ENCODE assay signal across 17 cellular contexts in genomic region chr11:132234878-132235277, GRCh38.
A peak's percentile ranks its signal among the peaks of the same experiment; 100 is the strongest.
DNase-seq lines count a peak whose midpoint lies in the region; ATAC-seq, FAIRE-seq and TF ChIP-seq lines count a peak whose summit lies in the region.
"Had no signal": no experiment of that assay in that cellular context is flagged by ENCODE, and none has a peak within 500 bp of the region (broad histone marks: within the 10 kb centered on the region; RNA-seq: fewer than 3 reads in every experiment).

No MANE protein-coding gene starts in this region.

- H3K4me3 Mint-ChIP-seq in activated CD8-positive, alpha-beta memory T cell treated with anti-CD3 and anti-CD28 coated beads, Interleukin-2, amount 10 ng/mL, durations not matched to agents 7 days and 5 days, result no peak overlapping the region
- H3K4me3 Mint-ChIP-seq: activated CD8-positive, alpha-beta T cell treated with anti-CD3 and anti-CD28 coated beads for 36 hours; activated T-helper 17 cell treated with anti-CD3 and anti-CD28 coated beads, Interleukin-2, amount 50 U/mL, for 72 hours; stimulated activated memory B cell treated with anti-CD40 and anti-IgM and Interleukin-4, amounts not matched to agents 10 μg/mL and 1 μg/mL and 100 μg/mL, for 72 hours had no signal

- no peak overlapping the region for H3K27ac Mint-ChIP-seq in activated CD8-positive, alpha-beta memory T cell treated with anti-CD3 and anti-CD28 coated beads, Interleukin-2, amount 10 ng/mL, durations not matched to agents 7 days and 5 days
- H3K27ac Mint-ChIP-seq: activated CD8-positive, alpha-beta T cell treated with anti-CD3 and anti-CD28 coated beads for 36 hours; activated T-helper 17 cell treated with anti-CD3 and anti-CD28 coated beads, Interleukin-2, amount 50 U/mL, for 72 hours; stimulated activated memory B cell treated with anti-CD40 and anti-IgM and Interleukin-4, amounts not matched to agents 10 μg/mL and 1 μg/mL and 100 μg/mL, for 72 hours had no signal

- no peak overlapping the region for H3K4me3 ChIP-seq in AG09309 (ENCODE audit: control insufficient read depth, low read depth, low read length)
- no peak overlapping the region for H3K4me3 ChIP-seq in HFF-Myc (replicated peaks; ENCODE audit: low read depth, low read length)
- no peak overlapping the region for H3K4me3 ChIP-seq in bronchial epithelial cell (ENCODE audit: low read depth, low read length)
- no peak overlapping the region for H3K4me3 ChIP-seq in testis
- H3K4me3 ChIP-seq: BLaER1 treated with 17β-estradiol and CSF1 and Interleukin-3, amounts not matched to agents 10 nM and 100 nM; K562; upper lobe of right lung had no signal

- H3K9me3 ChIP-seq in testis, result no peaks in the 10 kb centered on the region
- H3K9me3 ChIP-seq: BLaER1 treated with 17β-estradiol and CSF1 and Interleukin-3, amounts not matched to agents 10 nM and 100 nM; upper lobe of right lung had no signal

- no peaks in the 10 kb centered on the region for H3K27me3 ChIP-seq in bronchial epithelial cell (ENCODE audit: control insufficient read depth, insufficient read depth, low read length)
- H3K27me3 ChIP-seq in testis, result no peaks in the 10 kb centered on the region
- H3K27me3 ChIP-seq: BLaER1 treated with 17β-estradiol and CSF1 and Interleukin-3, amounts not matched to agents 10 nM and 100 nM; upper lobe of right lung had no signal

- DNase-seq in AG09309 (ENCODE audit: low read depth), result peak; percentile 29
- DNase-seq in HFF-Myc (ENCODE audit: extremely low read depth, low read depth), result peak; percentile 35
- DNase-seq in bronchial epithelial cell (ENCODE audit: low read depth), result peak; percentile 44
- DNase-seq in kidney tubule cell (ENCODE audit: low spot score), result peak; percentile 32
- no peak for DNase-seq in activated CD4-positive, alpha-beta T cell treated with anti-CD3 and anti-CD28 coated beads, Interleukin-2, amount 50 U/mL, for 1 hour
- DNase-seq in activated CD8-positive, alpha-beta memory T cell treated with anti-CD3 and anti-CD28 coated beads, Interleukin-2, amount 10 ng/mL, durations not matched to agents 7 days and 5 days, result no peak
- DNase-seq in testis, result no peak
- DNase-seq: activated CD8-positive, alpha-beta T cell treated with anti-CD3 and anti-CD28 coated beads for 36 hours; dermis blood vessel endothelial cell; NCI-H446; upper lobe of right lung had no signal

- CTCF ChIA-PET in activated CD8-positive, alpha-beta memory T cell treated with anti-CD3 and anti-CD28 coated beads, Interleukin-2, amount 10 ng/mL, durations not matched to agents 7 days and 5 days (lab: Charles Lee), result no interaction called here

- TF ChIP-seq POLR2A in testis (IDR thresholded peaks at IDR 0.05), result no peak

- intact Hi-C loops in testis (cut with DNase I; ENCODE audit: low total_unique reads), result no loop called here

- no peak overlapping the region for H3K27ac ChIP-seq in testis
- H3K27ac ChIP-seq: BLaER1 treated with 17β-estradiol and CSF1 and Interleukin-3, amounts not matched to agents 10 nM and 100 nM; upper lobe of right lung had no signal

- H3K27me3 Mint-ChIP-seq in activated CD8-positive, alpha-beta memory T cell treated with anti-CD3 and anti-CD28 coated beads, Interleukin-2, amount 10 ng/mL, durations not matched to agents 7 days and 5 days, result no peaks in the 10 kb centered on the region
- H3K27me3 Mint-ChIP-seq: activated CD8-positive, alpha-beta T cell treated with anti-CD3 and anti-CD28 coated beads for 36 hours; stimulated activated memory B cell treated with anti-CD40 and anti-IgM and Interleukin-4, amounts not matched to agents 10 μg/mL and 1 μg/mL and 100 μg/mL, for 72 hours had no signal

- H3K9me3 Mint-ChIP-seq in activated CD8-positive, alpha-beta memory T cell treated with anti-CD3 and anti-CD28 coated beads, Interleukin-2, amount 10 ng/mL, durations not matched to agents 7 days and 5 days (ENCODE audit: low read depth), result peaks cover 5% of the 10 kb centered on the region
- H3K9me3 Mint-ChIP-seq: activated T-helper 17 cell treated with anti-CD3 and anti-CD28 coated beads, Interleukin-2, amount 50 U/mL, for 72 hours; stimulated activated memory B cell treated with anti-CD40 and anti-IgM and Interleukin-4, amounts not matched to agents 10 μg/mL and 1 μg/mL and 100 μg/mL, for 72 hours had no signal

- H3K4me1 Mint-ChIP-seq in activated CD8-positive, alpha-beta memory T cell treated with anti-CD3 and anti-CD28 coated beads, Interleukin-2, amount 10 ng/mL, durations not matched to agents 7 days and 5 days, result no peaks in the 10 kb centered on the region
- H3K4me1 Mint-ChIP-seq: activated T-helper 17 cell treated with anti-CD3 and anti-CD28 coated beads, Interleukin-2, amount 50 U/mL, for 72 hours; stimulated activated memory B cell treated with anti-CD40 and anti-IgM and Interleukin-4, amounts not matched to agents 10 μg/mL and 1 μg/mL and 100 μg/mL, for 72 hours had no signal

- peak; percentile 64 for FAIRE-seq in bronchial epithelial cell (lab: Jason Lieb, UNC)
- FAIRE-seq: K562 had no signal

- TF ChIP-seq CTCF in AG09309 (IDR thresholded peaks at IDR 0.05; ENCODE audit: control insufficient read depth, insufficient read depth, low read depth, low read length, missing control alignments) (no peak), HFF-Myc (IDR thresholded peaks at IDR 0.05; ENCODE audit: low read depth, low read length, missing control alignments) (no peak), bronchial epithelial cell (IDR thresholded peaks at IDR 0.05; ENCODE audit: insufficient read depth, low read length, severe bottlenecking) (no peak), testis (IDR thresholded peaks at IDR 0.05) (no peak)

- H3K36me3 ChIP-seq in bronchial epithelial cell (ENCODE audit: control insufficient read depth, insufficient read depth, low read length) (no peaks in the 10 kb centered on the region), testis (ENCODE audit: low read depth, missing control alignments) (no peaks in the 10 kb centered on the region)
- H3K36me3 ChIP-seq: BLaER1 treated with 17β-estradiol and CSF1 and Interleukin-3, amounts not matched to agents 10 nM and 100 nM; upper lobe of right lung had no signal

- WGBS in testis, 2 donors, result 86 to 88% methylated on average over 4 of the region's 4 CpGs

- H3K36me3 Mint-ChIP-seq in activated CD8-positive, alpha-beta memory T cell treated with anti-CD3 and anti-CD28 coated beads, Interleukin-2, amount 10 ng/mL, durations not matched to agents 7 days and 5 days, result no peaks in the 10 kb centered on the region
- H3K36me3 Mint-ChIP-seq: stimulated activated memory B cell treated with anti-CD40 and anti-IgM and Interleukin-4, amounts not matched to agents 10 μg/mL and 1 μg/mL and 100 μg/mL, for 72 hours had no signal

- H3K4me1 ChIP-seq in testis, result no peaks in the 10 kb centered on the region
- H3K4me1 ChIP-seq: BLaER1 treated with 17β-estradiol and CSF1 and Interleukin-3, amounts not matched to agents 10 nM and 100 nM; upper lobe of right lung had no signal

- ATAC-seq in activated CD8-positive, alpha-beta memory T cell treated with anti-CD3 and anti-CD28 coated beads, Interleukin-2, amount 10 ng/mL, durations not matched to agents 7 days and 5 days, result no peak
- ATAC-seq in HG03139 (IDR thresholded peaks at IDR 0.05; ENCODE audit: unreplicated experiment), result no peak
- ATAC-seq: activated CD8-positive, alpha-beta T cell treated with anti-CD3 and anti-CD28 coated beads for 36 hours; activated T-helper 17 cell treated with anti-CD3 and anti-CD28 coated beads, Interleukin-2, amount 50 U/mL, for 72 hours; HCT116; K562; stimulated activated memory B cell treated with anti-CD40 and anti-IgM and Interleukin-4, amounts not matched to agents 10 μg/mL and 1 μg/mL and 100 μg/mL, for 72 hours; upper lobe of right lung had no signal

Comparison
In these comparisons a context has a peak if more than half of its experiments do, and no peak if none do; other contexts are left out.
1. DNase-seq: peak in AG09309 (single experiment), HFF-Myc (single experiment), bronchial epithelial cell (single experiment) and kidney tubule cell (single experiment); none in activated CD4-positive, alpha-beta T cell treated with anti-CD3 and anti-CD28 coated beads, Interleukin-2, amount 50 U/mL, for 1 hour (single experiment), activated CD8-positive, alpha-beta memory T cell treated with anti-CD3 and anti-CD28 coated beads, Interleukin-2, amount 10 ng/mL, durations not matched to agents 7 days and 5 days (single experiment) and testis (single experiment).